8 cellular contexts compared by ENCODE assay signal in the genomic region with DNA sequence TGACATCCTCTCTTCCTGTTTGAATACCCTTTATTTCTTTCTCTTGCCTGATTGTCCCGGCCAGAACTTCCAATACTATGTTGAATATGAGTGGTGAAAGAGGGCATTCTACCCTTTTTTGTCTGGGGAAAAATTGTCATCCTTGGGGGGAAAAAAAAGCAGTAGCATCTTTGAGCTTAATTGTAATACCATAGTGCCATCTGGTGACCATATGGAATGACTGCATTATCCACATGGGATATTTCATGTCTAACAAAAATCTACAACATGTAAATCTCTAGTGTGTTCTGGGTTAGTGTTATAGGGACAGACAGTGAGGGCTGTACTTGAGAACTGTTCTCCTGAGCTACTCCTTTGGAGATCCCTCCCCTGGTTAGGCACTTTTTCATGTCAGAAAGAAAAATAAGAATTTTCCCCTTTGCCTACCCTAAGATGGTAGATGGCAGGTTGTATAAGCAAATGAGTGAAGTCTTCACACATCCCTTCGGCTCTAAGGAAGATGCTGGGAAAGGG. TPM values are rescaled to one million over a fixed set of nuclear protein-coding genes. Genes with fewer than 3 reads are reported as not detected.
DNase-seq lines count a peak whose midpoint lies in the region; ATAC-seq and TF ChIP-seq lines count a peak whose summit lies in the region.

No MANE protein-coding gene starts in this region.

- H3K36me3 ChIP-seq in adipocyte (ENCODE audit: control insufficient read depth, insufficient read depth, low read length, severe bottlenecking), result no peaks in the 10 kb centered on the region
- H3K36me3 ChIP-seq in liver (ENCODE audit: control insufficient read depth in 4 of 4, insufficient read depth in 3 of 4, low read depth in 1 of 4, low read length in 3 of 4), result no peaks in the 10 kb centered on the region

- no peak overlapping the region for H3K27ac ChIP-seq in liver (ENCODE audit: low read depth in 1 of 2, low read length in 2 of 2)

- ATAC-seq in GM21825 (IDR thresholded peaks at IDR 0.05; ENCODE audit: unreplicated experiment), result no peak
- no peak for ATAC-seq in GM21381 (IDR thresholded peaks at IDR 0.05; ENCODE audit: unreplicated experiment)

- H3K4me1 ChIP-seq in adipocyte (ENCODE audit: control insufficient read depth, insufficient read depth, low read length), result no peaks in the 10 kb centered on the region
- H3K4me1 ChIP-seq in liver (ENCODE audit: control insufficient read depth in 4 of 4, insufficient read depth in 4 of 4, low read length in 3 of 4), result no peaks in the 10 kb centered on the region

- peak; percentile 74 to 86 for TF ChIP-seq RAD21 in liver (IDR thresholded peaks at IDR 0.05)

- H3K9ac ChIP-seq in adipocyte (ENCODE audit: low read length) (no peak overlapping the region), liver (ENCODE audit: low read depth in 1 of 2, low read length in 2 of 2) (no peak overlapping the region)

- H3K27me3 ChIP-seq in adipocyte (replicated peaks; ENCODE audit: control insufficient read depth, insufficient read depth, low read length) (peaks cover 49% of the 10 kb centered on the region), liver (ENCODE audit: control insufficient read depth in 4 of 4, insufficient read depth in 4 of 4, low read length in 3 of 4) (no peaks in the 10 kb centered on the region)

- peak; percentile 48 for TF ChIP-seq CTCF in liver (IDR thresholded peaks at IDR 0.05; ENCODE audit: low read depth, low read length, missing input control)

- DNase-seq in CD1c-positive myeloid dendritic cell (ENCODE audit: extremely low spot score) (peak; percentile 10), HPDE6-E6E7 (ENCODE audit: extremely low spot score) (peak; percentile 13), adipocyte (ENCODE audit: low read depth) (peak; percentile 59), activated gamma-delta T cell (lab: John Stamatoyannopoulos, UW) (no peak), activated gamma-delta T cell treated with Interleukin-2 at 50 U/mL for 16 hours (no peak)

- WGBS in liver, result 39% methylated on average over 2 of the region's 2 CpGs

- H3K9me3 ChIP-seq in adipocyte (ENCODE audit: control insufficient read depth, low read length) (peaks cover 2% of the 10 kb centered on the region), liver (ENCODE audit: control insufficient read depth in 4 of 4, low read length in 3 of 4) (no peaks in the 10 kb centered on the region)

- no peak overlapping the region for H3K4me3 ChIP-seq in adipocyte (ENCODE audit: low read length)
- H3K4me3 ChIP-seq in liver (ENCODE audit: low read depth in 1 of 3, low read length in 3 of 3), result no peak overlapping the region

TF ChIP-seq in liver, 16 proteins besides CTCF, POLR2A, EP300 and RAD21:
- TF ChIP-seq TAF1 (conservative IDR thresholded peaks at IDR 0.05) (no peak), GABPA (IDR thresholded peaks at IDR 0.05 in 1 of 2, conservative IDR thresholded peaks at IDR 0.05 in 1 of 2) (no peak), NR2F2 (IDR thresholded peaks at IDR 0.05) (no peak), FOXA2 (IDR thresholded peaks at IDR 0.05) (no peak), HNF4A (conservative IDR thresholded peaks at IDR 0.05) (no peak), JUND (IDR thresholded peaks at IDR 0.05) (no peak), MAX (IDR thresholded peaks at IDR 0.05) (no peak), HNF4G (IDR thresholded peaks at IDR 0.05) (no peak), YY1 (IDR thresholded peaks at IDR 0.05) (no peak), REST (IDR thresholded peaks at IDR 0.05) (no peak), EGR1 (IDR thresholded peaks at IDR 0.05; ENCODE audit: low read depth in 2 of 2) (no peak), RXRA (IDR thresholded peaks at IDR 0.05) (no peak), SP1 (IDR thresholded peaks at IDR 0.05) (no peak), ZBTB33 (IDR thresholded peaks at IDR 0.05) (no peak), FOXA1 (IDR thresholded peaks at IDR 0.05) (no peak), ATF3 (IDR thresholded peaks at IDR 0.05) (no peak)

RNA-seq across cellular contexts. Expression of gene CAPN6, which starts 26.0 kb away (rescaled TPM):
- under 1 TPM; 0.23 to 0.33 TPM for total RNA-seq in liver
- polyA plus RNA-seq in liver, result under 1 TPM; 0.13 to 0.26 TPM

Comparison
In these comparisons a context has a peak if more than half of its experiments do, and no peak if none do; other contexts are left out.
1. DNase-seq: peak in CD1c-positive myeloid dendritic cell (single experiment), HPDE6-E6E7 (single experiment) and adipocyte (single experiment); none in activated gamma-delta T cell (single experiment) and activated gamma-delta T cell treated with Interleukin-2 at 50 U/mL for 16 hours (single experiment).